8 cellular contexts compared by ENCODE assay signal in the genomic region with DNA sequence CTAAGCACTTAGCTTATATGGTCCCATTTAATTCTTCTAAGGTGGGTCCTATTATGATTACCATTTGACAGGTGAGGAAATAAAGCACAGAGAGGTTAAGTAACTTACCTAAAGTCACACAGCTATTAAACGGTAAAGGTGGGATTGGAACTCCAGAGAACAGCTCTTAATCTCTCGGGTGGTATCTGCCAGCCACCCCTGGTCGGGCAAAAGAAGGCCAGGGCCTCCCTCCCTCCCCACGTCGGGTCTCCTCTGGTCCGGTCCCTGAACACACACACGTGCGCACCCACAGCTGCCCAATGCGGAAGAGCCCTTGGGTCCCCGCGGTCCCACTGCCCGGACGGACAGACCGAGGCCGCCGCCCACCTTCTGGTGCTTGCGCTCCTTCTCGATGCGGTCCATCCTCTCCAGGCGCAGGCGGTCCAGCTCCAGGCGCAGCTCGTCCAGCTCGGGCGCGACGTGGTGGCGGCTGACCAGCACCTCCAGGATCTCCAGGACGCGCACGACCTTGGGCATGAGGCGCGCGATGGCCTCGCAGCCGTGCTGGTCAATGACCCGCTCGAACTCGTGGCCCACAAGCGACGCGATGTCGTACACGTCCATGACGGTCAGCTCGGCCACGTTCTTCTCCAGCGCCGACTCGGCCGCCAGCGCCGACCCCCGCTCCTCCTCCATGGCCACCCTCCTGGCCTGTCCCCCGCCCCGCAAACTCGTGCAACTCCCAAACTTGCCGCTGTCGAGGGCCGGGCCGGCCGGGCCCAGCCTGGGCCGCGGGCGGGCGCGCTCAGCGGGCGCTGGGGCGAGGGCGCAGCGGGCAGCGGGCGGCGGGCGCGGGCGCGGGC. TPM values are rescaled to one million over a fixed set of nuclear protein-coding genes. Genes with fewer than 3 reads are reported as not detected.
DNase-seq lines count a peak whose midpoint lies in the region; ATAC-seq and TF ChIP-seq lines count a peak whose summit lies in the region.

No MANE protein-coding gene starts in this region.

- H3K9ac ChIP-seq in BLaER1 treated with 17β-estradiol and CSF1 and Interleukin-3, amounts not matched to agents 10 nM and 100 nM: peak overlapping the region; percentile 86 to 97 (median 90)

- H3K4me1 Mint-ChIP-seq in activated B cell treated with CpG ODN at 0.5 μM for 24 hours (peaks cover 20% of the 10 kb centered on the region), mesothelial cell of epicardium (peaks cover 21% of the 10 kb centered on the region)

- 12 to 60% methylated on average over 2 to 57 of the region's 79 CpGs for WGBS in transverse colon (ENCODE audit: low coverage in 1 of 2), 2 donors

- CTCF ChIA-PET in activated B cell treated with CpG ODN at 0.5 μM for 24 hours (lab: Charles Lee): no interaction called here

- H3K9me3 ChIP-seq in BLaER1 treated with 17β-estradiol and CSF1 and Interleukin-3, amounts not matched to agents 10 nM and 100 nM (replicated peaks in 1 of 11): no peaks in the 10 kb centered on the region
- H3K9me3 ChIP-seq in transverse colon: no peaks in the 10 kb centered on the region

- H3K27ac ChIP-seq in BLaER1 treated with 17β-estradiol and CSF1 and Interleukin-3, amounts not matched to agents 10 nM and 100 nM: peak overlapping the region; percentile 79 to 92 (median 86); a peak in 21 of 22 replicates
- H3K27ac ChIP-seq in epithelial cell of prostate (peak overlapping the region; percentile 51), transverse colon (peak overlapping the region; percentile 61 to 89 (median 82))

- H3K36me3 Mint-ChIP-seq in activated B cell treated with CpG ODN at 0.5 μM for 24 hours (ENCODE audit: low read depth) (no peaks in the 10 kb centered on the region), mesothelial cell of epicardium (peaks cover 9% of the 10 kb centered on the region)

- H3K4me2 ChIP-seq in BLaER1 treated with 17β-estradiol and CSF1 and Interleukin-3, amounts not matched to agents 10 nM and 100 nM: peak overlapping the region; percentile 95 to 99 (median 97)

- H3K27ac Mint-ChIP-seq in activated B cell treated with CpG ODN at 0.5 μM for 24 hours: no peak overlapping the region
- H3K27ac Mint-ChIP-seq in mesothelial cell of epicardium: peak overlapping the region; percentile 88

- in situ Hi-C loops in transverse colon (cut with MboI; ENCODE audit: low pct_ligation_motif_present in 1 of 4, low pct_unique_long_range_greater_than_20kb in 1 of 4, low sequenced_read_pairs in 3 of 4): no loop called here

- intact Hi-C loops in activated B cell treated with CpG ODN at 0.5 μM for 24 hours (cut with micrococcal nuclease) (loop anchor here (2.0 kb wide), 1 partner anchor 96 kb away; the partner anchor contains the start of gene RILPL2), transverse colon (cut with DNase I; ENCODE audit: low total_unique reads) (no loop called here)

- ATAC-seq in HG02610 (IDR thresholded peaks at IDR 0.05; ENCODE audit: unreplicated experiment) (peak; percentile 26), activated B cell treated with CpG ODN at 0.5 μM for 24 hours (ENCODE audit: low read depth) (peak; percentile 29), HG03342 (IDR thresholded peaks at IDR 0.05; ENCODE audit: unreplicated experiment) (no peak)

- H3K9me3 Mint-ChIP-seq in activated B cell treated with CpG ODN at 0.5 μM for 24 hours (no peaks in the 10 kb centered on the region), mesothelial cell of epicardium (no peaks in the 10 kb centered on the region)

- H3K4me3 ChIP-seq in BLaER1 treated with 17β-estradiol and CSF1 and Interleukin-3, amounts not matched to agents 10 nM and 100 nM: peak overlapping the region; percentile 62 to 81 (median 76)
- peak overlapping the region; percentile 50 to 84 (median 68) for H3K4me3 ChIP-seq in transverse colon

- peaks cover 0 to 21% (median 0%) of the 10 kb centered on the region in 11 experiments; a peak in 1 of 22 replicates for H3K36me3 ChIP-seq in BLaER1 treated with 17β-estradiol and CSF1 and Interleukin-3, amounts not matched to agents 10 nM and 100 nM
- no peaks in the 10 kb centered on the region for H3K36me3 ChIP-seq in transverse colon

- H3K4me1 ChIP-seq in BLaER1 treated with 17β-estradiol and CSF1 and Interleukin-3, amounts not matched to agents 10 nM and 100 nM: peaks cover 21 to 38% (median 33%) of the 10 kb centered on the region in 10 experiments
- peaks cover 10 to 31% (median 14%) of the 10 kb centered on the region in 4 donors for H3K4me1 ChIP-seq in transverse colon

- H3K27me3 Mint-ChIP-seq in activated B cell treated with CpG ODN at 0.5 μM for 24 hours: no peaks in the 10 kb centered on the region
- H3K27me3 Mint-ChIP-seq in mesothelial cell of epicardium (ENCODE audit: low read depth): no peaks in the 10 kb centered on the region

- TF ChIP-seq CTCF in activated B cell treated with CpG ODN at 0.5 μM for 24 hours (IDR thresholded peaks at IDR 0.05): no peak
- TF ChIP-seq CTCF in mesothelial cell of epicardium (IDR thresholded peaks at IDR 0.05; ENCODE audit: unreplicated experiment): no peak
- TF ChIP-seq CTCF in transverse colon (IDR thresholded peaks at IDR 0.05): no peak

- DNase-seq in activated B cell treated with CpG ODN at 0.5 μM for 24 hours: no peak
- DNase-seq in epithelial cell of prostate (ENCODE audit: low read depth, low spot score): no peak
- DNase-seq in mesothelial cell of epicardium (ENCODE audit: low spot score in 2 of 2, unreplicated experiment in 2 of 2): peak in 1 of 2 experiments; percentile 58
- DNase-seq in transverse colon: peak; percentile 30
- no peak for DNase-seq in NCI-H1694 treated with DMSO at 0.1 percent for 48 hours (lab: John Stamatoyannopoulos, UW)

- H4K20me1 ChIP-seq in BLaER1 treated with 17β-estradiol and CSF1 and Interleukin-3, amounts not matched to agents 10 nM and 100 nM: peaks cover 4 to 39% (median 24%) of the 10 kb centered on the region in 11 experiments; a peak in 17 of 22 replicates

- POLR2A ChIA-PET in activated B cell treated with CpG ODN at 0.5 μM for 24 hours (lab: Charles Lee): interaction anchor here (0.5 kb wide), 1 partner anchor 51 kb away, joined by 3 read pairs; no protein-coding TSS in a partner anchor

- H3K27me3 ChIP-seq in BLaER1 treated with 17β-estradiol and CSF1 and Interleukin-3, amounts not matched to agents 10 nM and 100 nM: peaks cover 0 to 9% (median 6%) of the 10 kb centered on the region in 11 experiments; a peak in 13 of 22 replicates
- no peaks in the 10 kb centered on the region for H3K27me3 ChIP-seq in transverse colon

- TF ChIP-seq POLR2A in transverse colon (IDR thresholded peaks at IDR 0.05): no peak

- H3K4me3 Mint-ChIP-seq in activated B cell treated with CpG ODN at 0.5 μM for 24 hours: peak overlapping the region; percentile 80
- peak overlapping the region; percentile 82 for H3K4me3 Mint-ChIP-seq in mesothelial cell of epicardium

- no peak for TF ChIP-seq EP300 in transverse colon (IDR thresholded peaks at IDR 0.05; ENCODE audit: low read depth)

RNA-seq across cellular contexts. Expression of gene RILPL1, which starts 0.5 kb away (rescaled TPM):
- total RNA-seq in activated B cell treated with CpG ODN at 0.5 μM for 24 hours (0.67 and 0.69 TPM in 2 replicates), mesothelial cell of epicardium (40.9 to 49.5 TPM (median 45.4 TPM) in 3 replicates), transverse colon (1 to 10 TPM; 1.6 to 6.7 (median 5.0) TPM)

RNA-seq across cellular contexts. Expression of gene TMED2, which starts 51.3 kb away (rescaled TPM):
- total RNA-seq in activated B cell treated with CpG ODN at 0.5 μM for 24 hours (92.5 and 108 TPM in 2 replicates), mesothelial cell of epicardium (154 to 159 TPM (median 159 TPM) in 3 replicates), transverse colon (100 to 1,000 TPM in 2 of 4 donors, 10 to 100 TPM in 2; 62.9 to 138 (median 96.6) TPM)
